ENCODE assay signal across 16 cellular contexts in the genomic region with DNA sequence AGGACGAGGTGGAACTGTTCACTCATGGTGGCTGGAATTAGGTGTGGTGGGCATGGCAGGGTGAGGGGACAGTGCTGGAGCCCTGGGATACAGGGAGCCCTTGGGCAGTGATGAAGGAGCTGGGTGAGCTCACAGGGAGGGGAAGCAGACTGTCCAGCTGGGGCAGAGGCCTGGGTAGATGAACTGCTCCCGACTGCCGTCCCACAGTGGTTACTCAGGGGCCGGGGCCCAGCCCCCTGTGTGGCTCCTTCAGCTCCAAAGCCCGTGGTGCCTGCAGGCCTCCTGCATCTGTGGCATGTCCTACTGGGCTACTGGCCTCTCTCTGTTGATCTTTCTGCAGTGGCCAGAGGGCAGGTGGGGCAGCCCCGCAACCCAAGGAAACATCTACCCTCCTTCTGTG.
A peak's percentile ranks its signal among the peaks of the same experiment; 100 is the strongest.
DNase-seq lines count a peak whose midpoint lies in the region; ATAC-seq, FAIRE-seq and TF ChIP-seq lines count a peak whose summit lies in the region.
"Had no signal": no experiment of that assay in that cellular context is flagged by ENCODE, and none has a peak within 500 bp of the region (broad histone marks: within the 10 kb centered on the region; RNA-seq: fewer than 3 reads in every experiment).

No MANE protein-coding gene starts in this region.

- no peak overlapping the region for H3K4me3 Mint-ChIP-seq in CD8-positive, alpha-beta T cell
- H3K4me3 Mint-ChIP-seq: B cell, HFFc6 had no signal

- H3K36me3 ChIP-seq in CD8-positive, alpha-beta T cell (ENCODE audit: insufficient read depth, low read length): no peaks in the 10 kb centered on the region

- H3K9me3 Mint-ChIP-seq in CD8-positive, alpha-beta T cell: peaks cover 23% of the 10 kb centered on the region

- FAIRE-seq in H54 (lab: Jason Lieb, UNC): no peak
- FAIRE-seq: GM19239, K562 had no signal

- peaks cover 46% of the 10 kb centered on the region for H3K4me1 Mint-ChIP-seq in CD8-positive, alpha-beta T cell (ENCODE audit: low read depth)
- H3K4me1 Mint-ChIP-seq: B cell had no signal

- TF ChIP-seq POLR2A in H54 (IDR thresholded peaks at IDR 0.05; ENCODE audit: low read depth, low read length): no peak

- ATAC-seq in CD8-positive, alpha-beta T cell: no peak
- ATAC-seq in omental fat pad (ENCODE audit: low FRiP score) (peak; percentile 50), left cardiac atrium (no peak)
- ATAC-seq: K562 had no signal

- no peak overlapping the region for H3K27ac ChIP-seq in CD8-positive, alpha-beta T cell (ENCODE audit: low read depth, low read length)

- TF ChIP-seq CTCF in CD8-positive, alpha-beta T cell (IDR thresholded peaks at IDR 0.05): no peak
- no peak for TF ChIP-seq CTCF in omental fat pad (IDR thresholded peaks at IDR 0.05)

- intact Hi-C loops in CD8-positive, alpha-beta T cell (cut with DNase I, micrococcal nuclease): no loop called here
- intact Hi-C loops in left cardiac atrium (cut with DNase I): no loop called here

- no peaks in the 10 kb centered on the region for H3K27me3 Mint-ChIP-seq in CD8-positive, alpha-beta T cell (ENCODE audit: low read depth)
- H3K27me3 Mint-ChIP-seq: B cell had no signal

- in situ Hi-C loops in ACHN (cut with HindIII; ENCODE audit: low pct_ligation_motif_present, low pct_unique_long_range_greater_than_20kb, low sequenced_read_pairs): no loop called here

- no peak overlapping the region for H3K27ac Mint-ChIP-seq in CD8-positive, alpha-beta T cell
- H3K27ac Mint-ChIP-seq: B cell, HFFc6 had no signal

- peaks cover 10% of the 10 kb centered on the region for H3K9me3 ChIP-seq in CD8-positive, alpha-beta T cell (ENCODE audit: low read length)

- peak overlapping the region; percentile 21 for H3K4me3 ChIP-seq in CD8-positive, alpha-beta T cell (ENCODE audit: low read depth, low read length)
- H3K4me3 ChIP-seq: K562 had no signal

- POLR2A ChIA-PET in CD8-positive, alpha-beta T cell (lab: Charles Lee): no interaction called here

- peaks cover 24% of the 10 kb centered on the region for H3K36me3 Mint-ChIP-seq in CD8-positive, alpha-beta T cell

- H3K4me1 ChIP-seq in CD8-positive, alpha-beta T cell (ENCODE audit: insufficient read depth, low read length): peaks cover 35% of the 10 kb centered on the region

- no peaks in the 10 kb centered on the region for H3K27me3 ChIP-seq in CD8-positive, alpha-beta T cell (ENCODE audit: insufficient read depth, low read length)

- CTCF ChIA-PET in CD8-positive, alpha-beta T cell (lab: Charles Lee): interaction anchor here (1.3 kb wide), 1 partner anchor 13 kb away, joined by 3 read pairs; no protein-coding TSS in a partner anchor

- peak in 1 of 7 experiments; percentile 45 for DNase-seq in CD8-positive, alpha-beta T cell
- DNase-seq in mesenteric fat pad (ENCODE audit: low spot score) (peak; percentile 77), omental fat pad (ENCODE audit: low spot score) (no peak), left cardiac atrium (no peak), NCI-H2196 (lab: John Stamatoyannopoulos, UW; ENCODE audit: unreplicated experiment) (no peak), H54 (ENCODE audit: insufficient read length, low spot score) (no peak), ACHN (no peak)
- DNase-seq: C1 segment of cervical spinal cord, DMS53, GF-D8, GOT3, HCEC 1CT, HFFc6 had no signal
